In the genomic region with DNA sequence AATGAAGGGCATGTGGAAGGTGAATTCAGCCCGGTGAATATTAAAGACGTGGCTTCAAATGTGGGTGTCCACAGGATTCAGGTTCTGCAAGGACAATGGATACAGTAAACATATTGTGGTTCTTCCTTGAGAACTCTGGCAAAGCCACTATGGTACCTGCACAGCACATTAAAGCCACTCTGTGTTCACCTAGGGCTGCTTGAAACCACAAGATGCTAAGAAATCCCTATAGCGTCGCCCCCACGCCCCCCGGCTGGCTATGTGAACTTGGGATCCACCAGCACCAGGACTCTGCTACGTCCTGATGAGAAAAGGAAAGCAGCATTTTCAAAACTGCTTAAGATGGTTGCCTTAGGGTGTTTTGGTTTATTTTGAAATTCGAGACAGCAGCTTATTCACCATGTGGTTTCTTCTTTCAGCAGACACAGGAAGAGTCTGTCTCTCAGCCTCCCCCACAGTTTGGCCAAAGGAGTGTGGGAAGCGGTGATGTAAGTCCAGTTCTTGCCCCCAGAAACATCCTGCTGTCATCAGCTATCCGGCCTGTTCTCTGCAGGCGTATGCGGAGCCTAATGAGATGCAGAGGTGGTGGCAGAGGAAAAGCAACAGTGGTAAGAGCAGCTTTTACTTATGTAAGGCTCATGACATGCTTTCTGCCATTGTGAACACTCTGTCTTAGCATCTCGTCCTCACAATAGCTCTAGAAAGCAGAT, we compare ENCODE assay signal across 1 cellular context.
TF ChIP-seq lines count a peak whose summit lies in the region.

No MANE protein-coding gene starts in this region.

TF ChIP-seq in HEK293, 187 proteins besides CTCF, POLR2A, EP300 and RAD21 (continued from another document and continues in another):
- no peak for TF ChIP-seq ZNF148 (tag by site-specific recombination; IDR thresholded peaks at IDR 0.05; ENCODE audit: borderline replicate concordance)
- 0 out of 2 replicates have a peak, but pooled peaks have one; percentile 6 for TF ChIP-seq ZIC2 (tag by site-specific recombination; IDR thresholded peaks at IDR 0.05)
- TF ChIP-seq, protein P1, sequence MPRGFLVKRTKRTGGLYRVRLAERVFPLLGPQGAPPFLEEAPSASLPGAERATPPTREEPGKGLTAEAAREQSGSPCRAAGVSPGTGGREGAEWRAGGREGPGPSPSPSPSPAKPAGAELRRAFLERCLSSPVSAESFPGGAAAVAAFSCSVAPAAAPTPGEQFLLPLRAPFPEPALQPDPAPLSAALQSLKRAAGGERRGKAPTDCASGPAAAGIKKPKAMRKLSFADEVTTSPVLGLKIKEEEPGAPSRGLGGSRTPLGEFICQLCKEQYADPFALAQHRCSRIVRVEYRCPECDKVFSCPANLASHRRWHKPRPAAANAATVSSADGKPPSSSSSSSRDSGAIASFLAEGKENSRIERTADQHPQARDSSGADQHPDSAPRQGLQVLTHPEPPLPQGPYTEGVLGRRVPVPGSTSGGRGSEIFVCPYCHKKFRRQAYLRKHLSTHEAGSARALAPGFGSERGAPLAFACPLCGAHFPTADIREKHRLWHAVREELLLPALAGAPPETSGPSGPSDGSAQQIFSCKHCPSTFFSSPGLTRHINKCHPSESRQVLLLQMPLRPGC (tag by site-specific recombination; IDR thresholded peaks at IDR 0.05), result no peak
- TF ChIP-seq GLIS1 (tag by site-specific recombination; IDR thresholded peaks at IDR 0.05), result peak; percentile 82
- TF ChIP-seq ZNF138 (tag by site-specific recombination; IDR thresholded peaks at IDR 0.05; ENCODE audit: borderline replicate concordance), result no peak
- TF ChIP-seq ZNF488 (tag by site-specific recombination; IDR thresholded peaks at IDR 0.05), result no peak
- TF ChIP-seq, protein P2, sequence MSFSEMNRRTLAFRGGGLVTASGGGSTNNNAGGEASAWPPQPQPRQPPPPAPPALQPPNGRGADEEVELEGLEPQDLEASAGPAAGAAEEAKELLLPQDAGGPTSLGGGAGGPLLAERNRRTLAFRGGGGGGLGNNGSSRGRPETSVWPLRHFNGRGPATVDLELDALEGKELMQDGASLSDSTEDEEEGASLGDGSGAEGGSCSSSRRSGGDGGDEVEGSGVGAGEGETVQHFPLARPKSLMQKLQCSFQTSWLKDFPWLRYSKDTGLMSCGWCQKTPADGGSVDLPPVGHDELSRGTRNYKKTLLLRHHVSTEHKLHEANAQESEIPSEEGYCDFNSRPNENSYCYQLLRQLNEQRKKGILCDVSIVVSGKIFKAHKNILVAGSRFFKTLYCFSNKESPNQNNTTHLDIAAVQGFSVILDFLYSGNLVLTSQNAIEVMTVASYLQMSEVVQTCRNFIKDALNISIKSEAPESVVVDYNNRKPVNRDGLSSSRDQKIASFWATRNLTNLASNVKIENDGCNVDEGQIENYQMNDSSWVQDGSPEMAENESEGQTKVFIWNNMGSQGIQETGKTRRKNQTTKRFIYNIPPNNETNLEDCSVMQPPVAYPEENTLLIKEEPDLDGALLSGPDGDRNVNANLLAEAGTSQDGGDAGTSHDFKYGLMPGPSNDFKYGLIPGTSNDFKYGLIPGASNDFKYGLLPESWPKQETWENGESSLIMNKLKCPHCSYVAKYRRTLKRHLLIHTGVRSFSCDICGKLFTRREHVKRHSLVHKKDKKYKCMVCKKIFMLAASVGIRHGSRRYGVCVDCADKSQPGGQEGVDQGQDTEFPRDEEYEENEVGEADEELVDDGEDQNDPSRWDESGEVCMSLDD (tag by site-specific recombination; IDR thresholded peaks at IDR 0.05), result no peak
- 0 out of 2 replicates have a peak, but pooled peaks have one; percentile 39 for TF ChIP-seq ZNF366 (tag by site-specific recombination; conservative IDR thresholded peaks at IDR 0.05)
- no peak for TF ChIP-seq ZNF23 (tag by site-specific recombination; IDR thresholded peaks at IDR 0.05; ENCODE audit: borderline replicate concordance)
- TF ChIP-seq ZNF791 (tag by site-specific recombination; IDR thresholded peaks at IDR 0.05), result no peak
- TF ChIP-seq, protein P3, sequence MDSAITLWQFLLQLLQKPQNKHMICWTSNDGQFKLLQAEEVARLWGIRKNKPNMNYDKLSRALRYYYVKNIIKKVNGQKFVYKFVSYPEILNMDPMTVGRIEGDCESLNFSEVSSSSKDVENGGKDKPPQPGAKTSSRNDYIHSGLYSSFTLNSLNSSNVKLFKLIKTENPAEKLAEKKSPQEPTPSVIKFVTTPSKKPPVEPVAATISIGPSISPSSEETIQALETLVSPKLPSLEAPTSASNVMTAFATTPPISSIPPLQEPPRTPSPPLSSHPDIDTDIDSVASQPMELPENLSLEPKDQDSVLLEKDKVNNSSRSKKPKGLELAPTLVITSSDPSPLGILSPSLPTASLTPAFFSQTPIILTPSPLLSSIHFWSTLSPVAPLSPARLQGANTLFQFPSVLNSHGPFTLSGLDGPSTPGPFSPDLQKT (IDR thresholded peaks at IDR 0.05; ENCODE audit: borderline replicate concordance, low read depth, low read length), result no peak
- no peak for TF ChIP-seq MEIS1 (CRISPR knock-in tag; IDR thresholded peaks at IDR 0.05; ENCODE audit: borderline replicate concordance)
- TF ChIP-seq, protein P4, sequence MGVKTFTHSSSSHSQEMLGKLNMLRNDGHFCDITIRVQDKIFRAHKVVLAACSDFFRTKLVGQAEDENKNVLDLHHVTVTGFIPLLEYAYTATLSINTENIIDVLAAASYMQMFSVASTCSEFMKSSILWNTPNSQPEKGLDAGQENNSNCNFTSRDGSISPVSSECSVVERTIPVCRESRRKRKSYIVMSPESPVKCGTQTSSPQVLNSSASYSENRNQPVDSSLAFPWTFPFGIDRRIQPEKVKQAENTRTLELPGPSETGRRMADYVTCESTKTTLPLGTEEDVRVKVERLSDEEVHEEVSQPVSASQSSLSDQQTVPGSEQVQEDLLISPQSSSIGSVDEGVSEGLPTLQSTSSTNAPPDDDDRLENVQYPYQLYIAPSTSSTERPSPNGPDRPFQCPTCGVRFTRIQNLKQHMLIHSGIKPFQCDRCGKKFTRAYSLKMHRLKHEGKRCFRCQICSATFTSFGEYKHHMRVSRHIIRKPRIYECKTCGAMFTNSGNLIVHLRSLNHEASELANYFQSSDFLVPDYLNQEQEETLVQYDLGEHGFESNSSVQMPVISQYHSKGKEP (tag by site-specific recombination; IDR thresholded peaks at IDR 0.05), result no peak
- TF ChIP-seq ZFP69B (tag by site-specific recombination; IDR thresholded peaks at IDR 0.05), result no peak
- no peak for TF ChIP-seq ZNF621 (tag by site-specific recombination; IDR thresholded peaks at IDR 0.05)
- TF ChIP-seq PRDM10 (tag by site-specific recombination; IDR thresholded peaks at IDR 0.05), result peak; percentile 7
- no peak for TF ChIP-seq ZNF302 (tag by site-specific recombination; IDR thresholded peaks at IDR 0.05; ENCODE audit: low read depth)
- TF ChIP-seq REPIN1 (tag by site-specific recombination; IDR thresholded peaks at IDR 0.05; ENCODE audit: low read depth), result no peak
- TF ChIP-seq ZNF18 (tag by site-specific recombination; IDR thresholded peaks at IDR 0.05), result no peak
- TF ChIP-seq SCRT2 (tag by site-specific recombination; IDR thresholded peaks at IDR 0.05), result no peak
- no peak for TF ChIP-seq ZSCAN5A (tag by site-specific recombination; IDR thresholded peaks at IDR 0.05)
- TF ChIP-seq KLF17 (tag by site-specific recombination; IDR thresholded peaks at IDR 0.05), result no peak
- TF ChIP-seq BCL11A (tag by site-specific recombination; IDR thresholded peaks at IDR 0.05; ENCODE audit: low read depth), result no peak
- TF ChIP-seq ZXDB (tag by site-specific recombination; IDR thresholded peaks at IDR 0.05), result no peak
